Comparison of ENCODE assay signal across 2 cellular contexts in genomic region chr6:146898888-146899227, GRCh38.
TF ChIP-seq lines count a peak whose summit lies in the region.

No MANE protein-coding gene starts in this region.

TF ChIP-seq in IMR-90, 13 proteins besides CTCF, POLR2A, EP300 and RAD21 (continued from another document):
- no peak for TF ChIP-seq MAFK (IDR thresholded peaks at IDR 0.05; ENCODE audit: low read depth, low read length)
- TF ChIP-seq NFE2L2 (IDR thresholded peaks at IDR 0.05; ENCODE audit: low read depth, low read length): no peak
- no peak for TF ChIP-seq ELK1 (IDR thresholded peaks at IDR 0.05; ENCODE audit: borderline replicate concordance, low read depth, low read length)

TF ChIP-seq in K562, 482 proteins besides CTCF, POLR2A, EP300 and RAD21 (continued from another document and continues in another):
- TF ChIP-seq AFF4 (CRISPR knock-in tag; IDR thresholded peaks at IDR 0.05) (no peak), ZFP1 (CRISPR knock-in tag; IDR thresholded peaks at IDR 0.05) (peak; percentile 9; the same call in 1 of the 2 replicates), NFE2L1 (tag; IDR thresholded peaks at IDR 0.05; ENCODE audit: borderline replicate concordance, low read depth) (no peak), MAFG (tag; conservative IDR thresholded peaks at IDR 0.05) (no peak), ZBTB9 (CRISPR knock-in tag; IDR thresholded peaks at IDR 0.05) (0 out of 2 replicates have a peak, but pooled peaks have one; percentile 33), BHLHE40 (IDR thresholded peaks at IDR 0.05; ENCODE audit: low read length) (no peak), ZNF609 (CRISPR knock-in tag; IDR thresholded peaks at IDR 0.05; ENCODE audit: borderline replicate concordance) (no peak), ZNF707 (CRISPR knock-in tag; conservative IDR thresholded peaks at IDR 0.05) (no peak), ZNF41 (CRISPR knock-in tag; conservative IDR thresholded peaks at IDR 0.05) (no peak), ZNF318 (IDR thresholded peaks at IDR 0.05; ENCODE audit: borderline replicate concordance in 1 of 2, low read depth in 1 of 2) (no peak), MAFF (IDR thresholded peaks at IDR 0.05; ENCODE audit: low read length) (no peak)
- TF ChIP-seq, protein P1, sequence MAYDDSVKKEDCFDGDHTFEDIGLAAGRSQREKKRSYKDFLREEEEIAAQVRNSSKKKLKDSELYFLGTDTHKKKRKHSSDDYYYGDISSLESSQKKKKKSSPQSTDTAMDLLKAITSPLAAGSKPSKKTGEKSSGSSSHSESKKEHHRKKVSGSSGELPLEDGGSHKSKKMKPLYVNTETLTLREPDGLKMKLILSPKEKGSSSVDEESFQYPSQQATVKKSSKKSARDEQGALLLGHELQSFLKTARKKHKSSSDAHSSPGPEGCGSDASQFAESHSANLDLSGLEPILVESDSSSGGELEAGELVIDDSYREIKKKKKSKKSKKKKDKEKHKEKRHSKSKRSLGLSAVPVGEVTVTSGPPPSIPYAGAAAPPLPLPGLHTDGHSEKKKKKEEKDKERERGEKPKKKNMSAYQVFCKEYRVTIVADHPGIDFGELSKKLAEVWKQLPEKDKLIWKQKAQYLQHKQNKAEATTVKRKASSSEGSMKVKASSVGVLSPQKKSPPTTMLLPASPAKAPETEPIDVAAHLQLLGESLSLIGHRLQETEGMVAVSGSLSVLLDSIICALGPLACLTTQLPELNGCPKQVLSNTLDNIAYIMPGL (CRISPR knock-in tag; IDR thresholded peaks at IDR 0.05): no peak
- TF ChIP-seq, protein P2, sequence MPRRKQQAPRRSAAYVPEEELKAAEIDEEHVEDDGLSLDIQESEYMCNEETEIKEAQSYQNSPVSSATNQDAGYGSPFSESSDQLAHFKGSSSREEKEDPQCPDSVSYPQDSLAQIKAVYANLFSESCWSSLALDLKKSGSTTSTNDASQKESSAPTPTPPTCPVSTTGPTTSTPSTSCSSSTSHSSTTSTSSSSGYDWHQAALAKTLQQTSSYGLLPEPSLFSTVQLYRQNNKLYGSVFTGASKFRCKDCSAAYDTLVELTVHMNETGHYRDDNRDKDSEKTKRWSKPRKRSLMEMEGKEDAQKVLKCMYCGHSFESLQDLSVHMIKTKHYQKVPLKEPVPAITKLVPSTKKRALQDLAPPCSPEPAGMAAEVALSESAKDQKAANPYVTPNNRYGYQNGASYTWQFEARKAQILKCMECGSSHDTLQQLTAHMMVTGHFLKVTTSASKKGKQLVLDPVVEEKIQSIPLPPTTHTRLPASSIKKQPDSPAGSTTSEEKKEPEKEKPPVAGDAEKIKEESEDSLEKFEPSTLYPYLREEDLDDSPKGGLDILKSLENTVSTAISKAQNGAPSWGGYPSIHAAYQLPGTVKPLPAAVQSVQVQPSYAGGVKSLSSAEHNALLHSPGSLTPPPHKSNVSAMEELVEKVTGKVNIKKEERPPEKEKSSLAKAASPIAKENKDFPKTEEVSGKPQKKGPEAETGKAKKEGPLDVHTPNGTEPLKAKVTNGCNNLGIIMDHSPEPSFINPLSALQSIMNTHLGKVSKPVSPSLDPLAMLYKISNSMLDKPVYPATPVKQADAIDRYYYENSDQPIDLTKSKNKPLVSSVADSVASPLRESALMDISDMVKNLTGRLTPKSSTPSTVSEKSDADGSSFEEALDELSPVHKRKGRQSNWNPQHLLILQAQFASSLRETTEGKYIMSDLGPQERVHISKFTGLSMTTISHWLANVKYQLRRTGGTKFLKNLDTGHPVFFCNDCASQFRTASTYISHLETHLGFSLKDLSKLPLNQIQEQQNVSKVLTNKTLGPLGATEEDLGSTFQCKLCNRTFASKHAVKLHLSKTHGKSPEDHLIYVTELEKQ (CRISPR knock-in tag; IDR thresholded peaks at IDR 0.05): 0 out of 2 replicates have a peak, but pooled peaks have one; percentile 55
- TF ChIP-seq, protein P3, sequence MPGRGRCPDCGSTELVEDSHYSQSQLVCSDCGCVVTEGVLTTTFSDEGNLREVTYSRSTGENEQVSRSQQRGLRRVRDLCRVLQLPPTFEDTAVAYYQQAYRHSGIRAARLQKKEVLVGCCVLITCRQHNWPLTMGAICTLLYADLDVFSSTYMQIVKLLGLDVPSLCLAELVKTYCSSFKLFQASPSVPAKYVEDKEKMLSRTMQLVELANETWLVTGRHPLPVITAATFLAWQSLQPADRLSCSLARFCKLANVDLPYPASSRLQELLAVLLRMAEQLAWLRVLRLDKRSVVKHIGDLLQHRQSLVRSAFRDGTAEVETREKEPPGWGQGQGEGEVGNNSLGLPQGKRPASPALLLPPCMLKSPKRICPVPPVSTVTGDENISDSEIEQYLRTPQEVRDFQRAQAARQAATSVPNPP (IDR thresholded peaks at IDR 0.05; ENCODE audit: borderline replicate concordance, insufficient read depth, insufficient read length): no peak
- TF ChIP-seq, protein P4, sequence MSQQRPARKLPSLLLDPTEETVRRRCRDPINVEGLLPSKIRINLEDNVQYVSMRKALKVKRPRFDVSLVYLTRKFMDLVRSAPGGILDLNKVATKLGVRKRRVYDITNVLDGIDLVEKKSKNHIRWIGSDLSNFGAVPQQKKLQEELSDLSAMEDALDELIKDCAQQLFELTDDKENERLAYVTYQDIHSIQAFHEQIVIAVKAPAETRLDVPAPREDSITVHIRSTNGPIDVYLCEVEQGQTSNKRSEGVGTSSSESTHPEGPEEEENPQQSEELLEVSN (IDR thresholded peaks at IDR 0.05; ENCODE audit: borderline replicate concordance in 1 of 2, extremely low read depth in 1 of 2, insufficient read depth in 1 of 2, insufficient read length in 1 of 2, low read depth in 1 of 2, low read length in 1 of 2, poor library complexity in 1 of 2, severe bottlenecking in 1 of 2): no peak
- TF ChIP-seq, protein P5, sequence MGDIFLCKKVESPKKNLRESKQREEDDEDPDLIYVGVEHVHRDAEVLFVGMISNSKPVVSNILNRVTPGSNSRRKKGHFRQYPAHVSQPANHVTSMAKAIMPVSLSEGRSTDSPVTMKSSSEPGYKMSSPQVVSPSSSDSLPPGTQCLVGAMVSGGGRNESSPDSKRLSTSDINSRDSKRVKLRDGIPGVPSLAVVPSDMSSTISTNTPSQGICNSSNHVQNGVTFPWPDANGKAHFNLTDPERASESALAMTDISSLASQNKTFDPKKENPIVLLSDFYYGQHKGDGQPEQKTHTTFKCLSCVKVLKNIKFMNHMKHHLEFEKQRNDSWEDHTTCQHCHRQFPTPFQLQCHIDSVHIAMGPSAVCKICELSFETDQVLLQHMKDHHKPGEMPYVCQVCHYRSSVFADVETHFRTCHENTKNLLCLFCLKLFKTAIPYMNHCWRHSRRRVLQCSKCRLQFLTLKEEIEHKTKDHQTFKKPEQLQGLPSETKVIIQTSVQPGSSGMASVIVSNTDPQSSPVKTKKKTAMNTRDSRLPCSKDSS (IDR thresholded peaks at IDR 0.05; ENCODE audit: low read depth, partially characterized antibody): no peak
